ENCODE assay signal across 8 cellular contexts in the genomic region with DNA sequence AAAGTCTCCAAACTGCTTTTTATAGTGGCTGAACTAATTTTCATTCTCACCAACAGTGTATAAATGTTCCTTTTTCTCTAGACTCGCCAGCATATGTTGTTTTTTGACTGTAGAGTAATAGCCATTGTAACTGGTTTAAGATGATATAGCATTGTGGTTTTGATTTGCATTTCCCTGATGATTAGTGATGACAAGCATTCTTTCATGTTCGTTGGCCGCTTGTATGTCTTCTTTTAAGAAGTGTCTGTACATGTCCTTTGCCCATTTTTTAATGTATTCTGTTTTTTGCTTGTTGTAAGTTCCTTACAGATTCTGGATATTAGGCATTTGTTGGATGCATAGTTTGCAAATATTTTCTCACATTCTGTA.
DNase-seq lines count a peak whose midpoint lies in the region; ATAC-seq and TF ChIP-seq lines count a peak whose summit lies in the region.

No MANE protein-coding gene starts in this region.

- no peak for DNase-seq in activated T-cell treated with anti-CD3 and anti-CD28 coated beads, Interleukin-2, amount 50 U/mL, for 72 hours
- DNase-seq in activated T-cell treated with anti-CD3 and anti-CD28 coated beads, Interleukin-2, amount 50 U/mL, for 48 hours = no peak
- DNase-seq in PC-9 = no peak
- no peak for DNase-seq in hepatocyte (ENCODE audit: low spot score)
- no peak for DNase-seq in NCI-H187 (lab: John Stamatoyannopoulos, UW)
- no peak for DNase-seq in T1000 (lab: John Stamatoyannopoulos, UW)
- DNase-seq in ACHN = no peak

- 91% methylated on average over 3 of the region's 3 CpGs for WGBS in hepatocyte (ENCODE audit: low lambda C conversion rate, missing lambda C conversion rate)

- H3K27me3 ChIP-seq in PC-9 (ENCODE audit: insufficient read depth, low read depth) (no peaks in the 10 kb centered on the region), hepatocyte (no peaks in the 10 kb centered on the region)

- H3K27ac Mint-ChIP-seq in activated T-cell treated with anti-CD3 and anti-CD28 coated beads, Interleukin-2, amount 50 U/mL, for 72 hours = peak overlapping the region; percentile 98

- peak overlapping the region; percentile 76 for H3K4me2 ChIP-seq in PC-9
- H3K4me2 ChIP-seq in hepatocyte = peak overlapping the region; percentile 42

- peak; percentile 29 to 42 for ATAC-seq in activated T-cell treated with anti-CD3 and anti-CD28 coated beads, Interleukin-2, amount 50 U/mL, for 72 hours (replicated peaks in 1 of 2)
- peak; percentile 51 for ATAC-seq in HG02938 (IDR thresholded peaks at IDR 0.05; ENCODE audit: unreplicated experiment)

- H3K9me2 ChIP-seq in PC-9 (ENCODE audit: insufficient read depth) (no peaks in the 10 kb centered on the region), hepatocyte (replicated peaks; ENCODE audit: insufficient read depth) (no peaks in the 10 kb centered on the region)

- no peaks in the 10 kb centered on the region for H3K4me1 ChIP-seq in PC-9 (replicated peaks; ENCODE audit: insufficient read depth)
- no peaks in the 10 kb centered on the region for H3K4me1 ChIP-seq in hepatocyte (ENCODE audit: insufficient read depth)

- H3K27ac ChIP-seq in PC-9 (no peak overlapping the region), hepatocyte (no peak overlapping the region)

- H3K79me2 ChIP-seq in PC-9 (ENCODE audit: low read depth) (no peaks in the 10 kb centered on the region), hepatocyte (no peaks in the 10 kb centered on the region)

- peak overlapping the region; percentile 69 for H3K4me3 ChIP-seq in PC-9
- no peak overlapping the region for H3K4me3 ChIP-seq in hepatocyte

- peaks cover 9 to 10% of the 10 kb centered on the region in 2 donors for H3K9me3 Mint-ChIP-seq in activated T-cell treated with anti-CD3 and anti-CD28 coated beads, Interleukin-2, amount 50 U/mL, for 72 hours

- in situ Hi-C loops in ACHN (cut with HindIII; ENCODE audit: low pct_ligation_motif_present, low pct_unique_long_range_greater_than_20kb, low sequenced_read_pairs) = no loop called here

- peak overlapping the region; percentile 86 to 95 for H3K4me3 Mint-ChIP-seq in activated T-cell treated with anti-CD3 and anti-CD28 coated beads, Interleukin-2, amount 50 U/mL, for 72 hours

- CTCF ChIA-PET in PC-9 (lab: Charles Lee) = no interaction called here

- H4K20me1 ChIP-seq in PC-9 (ENCODE audit: insufficient read depth) (no peaks in the 10 kb centered on the region), hepatocyte (ENCODE audit: insufficient read depth, poor library complexity, severe bottlenecking) (no peaks in the 10 kb centered on the region)

- H2AFZ ChIP-seq in PC-9 (peak overlapping the region; percentile 93), hepatocyte (peak overlapping the region; percentile 15)

- H3K36me3 Mint-ChIP-seq in activated T-cell treated with anti-CD3 and anti-CD28 coated beads, Interleukin-2, amount 50 U/mL, for 72 hours (ENCODE audit: insufficient read depth in 2 of 2) = peaks cover 12 to 14% of the 10 kb centered on the region in 2 donors

- peaks cover 27% of the 10 kb centered on the region for H3K4me1 Mint-ChIP-seq in activated T-cell treated with anti-CD3 and anti-CD28 coated beads, Interleukin-2, amount 50 U/mL, for 72 hours (ENCODE audit: low read depth)

- no peaks in the 10 kb centered on the region for H3K27me3 Mint-ChIP-seq in activated T-cell treated with anti-CD3 and anti-CD28 coated beads, Interleukin-2, amount 50 U/mL, for 72 hours (ENCODE audit: low read depth)

- no peak for TF ChIP-seq CTCF in PC-9 (conservative IDR thresholded peaks at IDR 0.05)
- no peak for TF ChIP-seq CTCF in hepatocyte (IDR thresholded peaks at IDR 0.05; ENCODE audit: poor library complexity)

- BruUV-seq in PC-9 (replicated peaks; lab: Mats Ljungman, UMichigan) = no TSS peak

- H3K9me3 ChIP-seq in PC-9 (ENCODE audit: insufficient read depth, low read depth) (no peaks in the 10 kb centered on the region), hepatocyte (ENCODE audit: low read depth) (no peaks in the 10 kb centered on the region)

- no peaks in the 10 kb centered on the region for H3K36me3 ChIP-seq in PC-9 (ENCODE audit: low read depth)
- no peaks in the 10 kb centered on the region for H3K36me3 ChIP-seq in hepatocyte (replicated peaks; ENCODE audit: insufficient read depth, low read depth)

- intact Hi-C loops in PC-9 (cut with micrococcal nuclease; ENCODE audit: unreplicated experiment) = no loop called here

- no peaks in the 10 kb centered on the region for H3F3A ChIP-seq in PC-9 (ENCODE audit: insufficient read depth, low read depth)

- POLR2A ChIA-PET in PC-9 (lab: Charles Lee; ENCODE audit: unreplicated experiment) = no interaction called here
